Comparison of ENCODE assay signal across 1 cellular context in genomic region chr9:122941560-122942234, GRCh38.
TF ChIP-seq lines count a peak whose summit lies in the region.

No MANE protein-coding gene starts in this region.

TF ChIP-seq in HepG2, 621 proteins besides CTCF, POLR2A, EP300 and RAD21 (continued from another document and continues in another):
- TF ChIP-seq NONO (IDR thresholded peaks at IDR 0.05) = no peak
- 0 out of 2 replicates have a peak, but pooled peaks have one; percentile 10 for TF ChIP-seq NONO (CRISPR knock-in tag; conservative IDR thresholded peaks at IDR 0.05)
- no peak for TF ChIP-seq ELK4 (CRISPR knock-in tag; IDR thresholded peaks at IDR 0.05; ENCODE audit: borderline replicate concordance)
- TF ChIP-seq MYC (CRISPR knock-in tag; IDR thresholded peaks at IDR 0.05; ENCODE audit: borderline replicate concordance) = no peak
- no peak for TF ChIP-seq POLR2AphosphoS2 (IDR thresholded peaks at IDR 0.05; ENCODE audit: low read depth, low read length)
- no peak for TF ChIP-seq ZNF256 (CRISPR knock-in tag; conservative IDR thresholded peaks at IDR 0.05)
- no peak for TF ChIP-seq THYN1 (CRISPR knock-in tag; IDR thresholded peaks at IDR 0.05; ENCODE audit: borderline replicate concordance, low read depth)
- no peak for TF ChIP-seq MXI1 (IDR thresholded peaks at IDR 0.05; ENCODE audit: borderline replicate concordance, low read depth, low read length)
- peak; percentile 33 for TF ChIP-seq TEAD3 (CRISPR knock-in tag; optimal IDR thresholded peaks at IDR 0.05; ENCODE audit: borderline replicate concordance)
- no peak for TF ChIP-seq ASH2L (IDR thresholded peaks at IDR 0.05; ENCODE audit: insufficient read length, low read depth, low read length)
- no peak for TF ChIP-seq FOSL2 (CRISPR knock-in tag; IDR thresholded peaks at IDR 0.05)
- no peak for TF ChIP-seq SALL2 (CRISPR knock-in tag; IDR thresholded peaks at IDR 0.05)
- no peak for TF ChIP-seq FOXP1 (IDR thresholded peaks at IDR 0.05)
- TF ChIP-seq FOXP1 (CRISPR knock-in tag; IDR thresholded peaks at IDR 0.05) = no peak
- TF ChIP-seq CHCHD3 (CRISPR knock-in tag; IDR thresholded peaks at IDR 0.05) = no peak
- TF ChIP-seq ZFP90 (CRISPR knock-in tag; IDR thresholded peaks at IDR 0.05; ENCODE audit: borderline replicate concordance) = no peak
- TF ChIP-seq JDP2 (CRISPR knock-in tag; IDR thresholded peaks at IDR 0.05; ENCODE audit: borderline replicate concordance) = no peak
- no peak for TF ChIP-seq RFX1 (IDR thresholded peaks at IDR 0.05)
- TF ChIP-seq ZNF44 (CRISPR knock-in tag; IDR thresholded peaks at IDR 0.05) = no peak
- TF ChIP-seq ZBTB46 (CRISPR knock-in tag; IDR thresholded peaks at IDR 0.05; ENCODE audit: borderline replicate concordance) = no peak
- TF ChIP-seq ZNF687 (CRISPR knock-in tag; IDR thresholded peaks at IDR 0.05) = no peak
- no peak; the same call in 1 of the 2 replicates for TF ChIP-seq ZNF543 (CRISPR knock-in tag; IDR thresholded peaks at IDR 0.05)
- TF ChIP-seq GABPA (IDR thresholded peaks at IDR 0.05; ENCODE audit: low read depth, low read length) = no peak
- TF ChIP-seq GABPA (CRISPR knock-in tag; IDR thresholded peaks at IDR 0.05; ENCODE audit: low read depth) = 0 out of 2 replicates have a peak, but pooled peaks have one; percentile 8
- TF ChIP-seq ELF1 (CRISPR knock-in tag; IDR thresholded peaks at IDR 0.05) = no peak
- no peak for TF ChIP-seq NRL (CRISPR knock-in tag; IDR thresholded peaks at IDR 0.05; ENCODE audit: borderline replicate concordance)
- no peak for TF ChIP-seq ZNF883 (CRISPR knock-in tag; IDR thresholded peaks at IDR 0.05; ENCODE audit: not compliant biosample characterization)
- no peak; the same call in 1 of the 2 replicates for TF ChIP-seq ZKSCAN8 (CRISPR knock-in tag; IDR thresholded peaks at IDR 0.05; ENCODE audit: borderline replicate concordance)
- TF ChIP-seq SMAD3 (CRISPR knock-in tag; IDR thresholded peaks at IDR 0.05) = 0 out of 2 replicates have a peak, but pooled peaks have one; percentile 21
- TF ChIP-seq, protein P1, sequence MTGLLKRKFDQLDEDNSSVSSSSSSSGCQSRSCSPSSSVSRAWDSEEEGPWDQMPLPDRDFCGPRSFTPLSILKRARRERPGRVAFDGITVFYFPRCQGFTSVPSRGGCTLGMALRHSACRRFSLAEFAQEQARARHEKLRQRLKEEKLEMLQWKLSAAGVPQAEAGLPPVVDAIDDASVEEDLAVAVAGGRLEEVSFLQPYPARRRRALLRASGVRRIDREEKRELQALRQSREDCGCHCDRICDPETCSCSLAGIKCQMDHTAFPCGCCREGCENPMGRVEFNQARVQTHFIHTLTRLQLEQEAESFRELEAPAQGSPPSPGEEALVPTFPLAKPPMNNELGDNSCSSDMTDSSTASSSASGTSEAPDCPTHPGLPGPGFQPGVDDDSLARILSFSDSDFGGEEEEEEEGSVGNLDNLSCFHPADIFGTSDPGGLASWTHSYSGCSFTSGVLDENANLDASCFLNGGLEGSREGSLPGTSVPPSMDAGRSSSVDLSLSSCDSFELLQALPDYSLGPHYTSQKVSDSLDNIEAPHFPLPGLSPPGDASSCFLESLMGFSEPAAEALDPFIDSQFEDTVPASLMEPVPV (CRISPR knock-in tag; IDR thresholded peaks at IDR 0.05) = no peak
- TF ChIP-seq, protein P2, sequence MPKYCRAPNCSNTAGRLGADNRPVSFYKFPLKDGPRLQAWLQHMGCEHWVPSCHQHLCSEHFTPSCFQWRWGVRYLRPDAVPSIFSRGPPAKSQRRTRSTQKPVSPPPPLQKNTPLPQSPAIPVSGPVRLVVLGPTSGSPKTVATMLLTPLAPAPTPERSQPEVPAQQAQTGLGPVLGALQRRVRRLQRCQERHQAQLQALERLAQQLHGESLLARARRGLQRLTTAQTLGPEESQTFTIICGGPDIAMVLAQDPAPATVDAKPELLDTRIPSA (CRISPR knock-in tag; IDR thresholded peaks at IDR 0.05; ENCODE audit: borderline replicate concordance) = 0 out of 2 replicates have a peak, but pooled peaks have one; percentile 13
- no peak for TF ChIP-seq ZNF607 (CRISPR knock-in tag; IDR thresholded peaks at IDR 0.05; ENCODE audit: borderline replicate concordance)
- no peak for TF ChIP-seq ZNF660 (CRISPR knock-in tag; IDR thresholded peaks at IDR 0.05; ENCODE audit: borderline replicate concordance, low read depth)
- no peak for TF ChIP-seq CC2D1A (CRISPR knock-in tag; IDR thresholded peaks at IDR 0.05)
- TF ChIP-seq, protein P3, sequence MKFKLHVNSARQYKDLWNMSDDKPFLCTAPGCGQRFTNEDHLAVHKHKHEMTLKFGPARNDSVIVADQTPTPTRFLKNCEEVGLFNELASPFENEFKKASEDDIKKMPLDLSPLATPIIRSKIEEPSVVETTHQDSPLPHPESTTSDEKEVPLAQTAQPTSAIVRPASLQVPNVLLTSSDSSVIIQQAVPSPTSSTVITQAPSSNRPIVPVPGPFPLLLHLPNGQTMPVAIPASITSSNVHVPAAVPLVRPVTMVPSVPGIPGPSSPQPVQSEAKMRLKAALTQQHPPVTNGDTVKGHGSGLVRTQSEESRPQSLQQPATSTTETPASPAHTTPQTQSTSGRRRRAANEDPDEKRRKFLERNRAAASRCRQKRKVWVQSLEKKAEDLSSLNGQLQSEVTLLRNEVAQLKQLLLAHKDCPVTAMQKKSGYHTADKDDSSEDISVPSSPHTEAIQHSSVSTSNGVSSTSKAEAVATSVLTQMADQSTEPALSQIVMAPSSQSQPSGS (CRISPR knock-in tag; IDR thresholded peaks at IDR 0.05) = no peak
- TF ChIP-seq FOXO4 (CRISPR knock-in tag; conservative IDR thresholded peaks at IDR 0.05) = no peak
- no peak for TF ChIP-seq CREBL2 (CRISPR knock-in tag; IDR thresholded peaks at IDR 0.05; ENCODE audit: borderline replicate concordance)
- TF ChIP-seq NCOA1 (CRISPR knock-in tag; IDR thresholded peaks at IDR 0.05) = no peak
- TF ChIP-seq ARHGAP35 (CRISPR knock-in tag; IDR thresholded peaks at IDR 0.05; ENCODE audit: borderline replicate concordance) = no peak
- TF ChIP-seq KMT2B (CRISPR knock-in tag; IDR thresholded peaks at IDR 0.05) = no peak
- TF ChIP-seq ZNF335 (CRISPR knock-in tag; IDR thresholded peaks at IDR 0.05) = no peak
- TF ChIP-seq ZNF761 (CRISPR knock-in tag; conservative IDR thresholded peaks at IDR 0.05) = 0 out of 2 replicates have a peak, but pooled peaks have one; percentile 18
- no peak; the same call in 1 of the 2 replicates for TF ChIP-seq GATAD2A (CRISPR knock-in tag; IDR thresholded peaks at IDR 0.05)
- no peak for TF ChIP-seq TBX3 (IDR thresholded peaks at IDR 0.05; ENCODE audit: borderline replicate concordance)
- TF ChIP-seq, protein P4, sequence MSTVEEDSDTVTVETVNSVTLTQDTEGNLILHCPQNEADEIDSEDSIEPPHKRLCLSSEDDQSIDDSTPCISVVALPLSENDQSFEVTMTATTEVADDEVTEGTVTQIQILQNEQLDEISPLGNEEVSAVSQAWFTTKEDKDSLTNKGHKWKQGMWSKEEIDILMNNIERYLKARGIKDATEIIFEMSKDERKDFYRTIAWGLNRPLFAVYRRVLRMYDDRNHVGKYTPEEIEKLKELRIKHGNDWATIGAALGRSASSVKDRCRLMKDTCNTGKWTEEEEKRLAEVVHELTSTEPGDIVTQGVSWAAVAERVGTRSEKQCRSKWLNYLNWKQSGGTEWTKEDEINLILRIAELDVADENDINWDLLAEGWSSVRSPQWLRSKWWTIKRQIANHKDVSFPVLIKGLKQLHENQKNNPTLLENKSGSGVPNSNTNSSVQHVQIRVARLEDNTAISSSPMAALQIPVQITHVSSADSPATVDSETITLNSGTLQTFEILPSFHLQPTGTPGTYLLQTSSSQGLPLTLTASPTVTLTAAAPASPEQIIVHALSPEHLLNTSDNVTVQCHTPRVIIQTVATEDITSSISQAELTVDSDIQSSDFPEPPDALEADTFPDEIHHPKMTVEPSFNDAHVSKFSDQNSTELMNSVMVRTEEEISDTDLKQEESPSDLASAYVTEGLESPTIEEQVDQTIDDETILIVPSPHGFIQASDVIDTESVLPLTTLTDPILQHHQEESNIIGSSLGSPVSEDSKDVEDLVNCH (CRISPR knock-in tag; IDR thresholded peaks at IDR 0.05) = no peak
- TF ChIP-seq ZBTB38 (CRISPR knock-in tag; IDR thresholded peaks at IDR 0.05) = no peak
- no peak for TF ChIP-seq CEBPB (IDR thresholded peaks at IDR 0.05; ENCODE audit: borderline replicate concordance, low read depth, low read length)
- TF ChIP-seq ZKSCAN1 (IDR thresholded peaks at IDR 0.05; ENCODE audit: low read length) = no peak
- TF ChIP-seq UBTF (CRISPR knock-in tag; IDR thresholded peaks at IDR 0.05) = no peak
